ENCODE assay signal across 8 cellular contexts in the genomic region with DNA sequence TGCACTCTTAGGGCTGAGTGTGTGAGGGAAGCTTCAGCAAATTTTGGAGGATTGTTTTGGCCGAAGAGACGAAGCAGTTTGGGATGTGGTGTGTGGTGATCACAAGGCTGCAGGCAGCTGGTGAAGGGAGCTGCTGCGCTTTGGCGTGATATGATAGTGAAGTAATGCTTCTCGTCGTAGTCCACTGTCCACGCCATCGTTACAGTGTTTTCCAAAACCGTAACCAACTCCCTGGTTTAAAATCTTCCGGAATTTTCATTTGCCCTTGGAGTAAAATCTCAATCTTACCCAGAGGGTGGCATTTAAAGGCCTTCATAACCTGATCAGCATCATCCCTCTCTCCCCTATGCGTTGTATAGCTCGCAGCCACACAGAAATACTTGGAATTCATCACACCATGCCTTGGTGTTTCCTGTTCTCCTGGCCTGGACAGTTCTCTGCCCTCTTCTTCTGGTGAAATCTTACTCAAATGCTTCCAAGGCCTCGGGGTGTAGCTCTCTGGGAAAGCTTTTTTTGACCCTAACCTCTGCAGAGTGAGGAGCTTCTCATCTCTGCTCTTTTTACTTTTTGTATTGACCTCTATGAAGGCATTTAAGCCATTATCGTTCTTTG. TPM values are rescaled to one million over a fixed set of nuclear protein-coding genes. Genes with fewer than 3 reads are reported as not detected.
DNase-seq lines count a peak whose midpoint lies in the region; ATAC-seq and TF ChIP-seq lines count a peak whose summit lies in the region.

No MANE protein-coding gene starts in this region.

- peak; percentile 15 for ATAC-seq in HG02840 (IDR thresholded peaks at IDR 0.05; ENCODE audit: low FRiP score, unreplicated experiment)

- no peaks in the 10 kb centered on the region for H3K36me3 ChIP-seq in Peyer's patch
- H3K36me3 ChIP-seq in duodenal mucosa (ENCODE audit: control insufficient read depth in 1 of 2, insufficient read depth in 2 of 2, low read length in 2 of 2) = no peaks in the 10 kb centered on the region
- no peaks in the 10 kb centered on the region for H3K36me3 ChIP-seq in tibial artery

- no peak for TF ChIP-seq POLR2A in Peyer's patch (IDR thresholded peaks at IDR 0.05)

- no peaks in the 10 kb centered on the region for H3K9me3 ChIP-seq in Peyer's patch
- no peaks in the 10 kb centered on the region for H3K9me3 ChIP-seq in duodenal mucosa (ENCODE audit: control insufficient read depth in 1 of 2, low read length in 2 of 2)
- H3K9me3 ChIP-seq in tibial artery = no peaks in the 10 kb centered on the region

- H3K27me3 ChIP-seq in Peyer's patch (no peaks in the 10 kb centered on the region), duodenal mucosa (ENCODE audit: control insufficient read depth in 1 of 2, insufficient read depth in 2 of 2, low read length in 2 of 2) (no peaks in the 10 kb centered on the region), tibial artery (no peaks in the 10 kb centered on the region)

- H3K9ac ChIP-seq in duodenal mucosa (ENCODE audit: low read depth in 1 of 2, low read length in 2 of 2) = peak overlapping the region; percentile 78 to 96

- TF ChIP-seq CTCF in Peyer's patch (IDR thresholded peaks at IDR 0.05) (no peak), tibial artery (IDR thresholded peaks at IDR 0.05) (no peak)

- peak; percentile 62 for DNase-seq in NCI-H82 (lab: John Stamatoyannopoulos, UW)
- DNase-seq in NCI-H82 treated with DMSO at 0.1 percent for 48 hours (lab: John Stamatoyannopoulos, UW; ENCODE audit: unreplicated experiment) = no peak
- DNase-seq in Peyer's patch = peak in 1 of 3 donors; percentile 64
- peak; percentile 59 for DNase-seq in medulla oblongata (ENCODE audit: extremely low spot score)
- DNase-seq in tibial artery = no peak
- no peak for DNase-seq in effector CD4-positive, alpha-beta T cell

- intact Hi-C loops in tibial artery (cut with DNase I; ENCODE audit: low total_unique reads) = loop anchor here (10.0 kb wide), 1 partner anchor 331 kb away; no protein-coding TSS in a partner anchor

- H3K4me3 ChIP-seq in Peyer's patch = peak overlapping the region; percentile 59 to 93 (median 82)
- H3K4me3 ChIP-seq in duodenal mucosa (ENCODE audit: low read depth in 1 of 2, low read length in 2 of 2) = peak overlapping the region; percentile 89 to 100
- peak overlapping the region; percentile 78 to 80 for H3K4me3 ChIP-seq in tibial artery

- H3K27ac ChIP-seq in Peyer's patch = peak overlapping the region; percentile 87 to 93 (median 92)
- peak overlapping the region; percentile 89 for H3K27ac ChIP-seq in duodenal mucosa (ENCODE audit: low read depth, low read length)
- H3K27ac ChIP-seq in tibial artery = peak overlapping the region; percentile 92 to 94

- peaks cover 0 to 14% (median 5%) of the 10 kb centered on the region in 4 donors for H3K4me1 ChIP-seq in Peyer's patch
- peaks cover 17 to 19% of the 10 kb centered on the region in 2 donors for H3K4me1 ChIP-seq in duodenal mucosa (ENCODE audit: control insufficient read depth in 1 of 2, insufficient read depth in 2 of 2, low read length in 2 of 2)
- peaks cover 0 to 32% (median 23%) of the 10 kb centered on the region in 4 donors for H3K4me1 ChIP-seq in tibial artery

RNA-seq across cellular contexts. Expression of gene MPHOSPH8, which starts 0.8 kb away (rescaled TPM):
- total RNA-seq in Peyer's patch = 100 to 1,000 TPM in 1 of 4 donors, 10 to 100 TPM in 3; 33.1 to 117 (median 45.6) TPM

Comparison
In these comparisons a context has a peak if more than half of its experiments do, and no peak if none do; other contexts are left out.
1. DNase-seq: peak in NCI-H82 (single experiment) and medulla oblongata (single experiment); none in NCI-H82 treated with DMSO at 0.1 percent for 48 hours (single experiment), tibial artery (0 of 2) and effector CD4-positive, alpha-beta T cell (single experiment).
2. Peak in every context shown above with its lines, with median percentiles within 50 percentile points of each other: H3K27ac ChIP-seq and H3K4me3 ChIP-seq.